In genomic region chr2:219658861-219659260, GRCh38 we compare ENCODE assay signal across 26 cellular contexts. TPM values are rescaled to one million over a fixed set of nuclear protein-coding genes. Genes with fewer than 3 reads are reported as not detected.
A peak's percentile ranks its signal among the peaks of the same experiment; 100 is the strongest.
DNase-seq lines count a peak whose midpoint lies in the region; ATAC-seq, FAIRE-seq and TF ChIP-seq lines count a peak whose summit lies in the region.
"Had no signal": no experiment of that assay in that cellular context is flagged by ENCODE, and none has a peak within 500 bp of the region (broad histone marks: within the 10 kb centered on the region; RNA-seq: fewer than 3 reads in every experiment).

No MANE protein-coding gene starts in this region.

- no peak overlapping the region for H2BK15ac ChIP-seq in mesenchymal stem cell (ENCODE audit: low read depth, poor library complexity, severe bottlenecking)

- no peak overlapping the region for H3K14ac ChIP-seq in mesenchymal stem cell (ENCODE audit: low read length in 2 of 2)

- H3K4me1 ChIP-seq in mesenchymal stem cell (ENCODE audit: control insufficient read depth, insufficient read depth, low read depth, low read length) = peaks cover 5% of the 10 kb centered on the region
- peaks cover 8% of the 10 kb centered on the region for H3K4me1 ChIP-seq in vagina
- H3K4me1 ChIP-seq: HAP-1 had no signal

- no peak overlapping the region for H2AFZ ChIP-seq in mesenchymal stem cell (ENCODE audit: low read depth, low read length)

- peak overlapping the region; percentile 32 for H3K4me3 ChIP-seq in coronary artery
- H3K4me3 ChIP-seq in mesenchymal stem cell (ENCODE audit: insufficient read depth in 1 of 2, low read depth in 1 of 2, low read length in 2 of 2) = no peak overlapping the region
- no peak overlapping the region for H3K4me3 ChIP-seq in vagina
- H3K4me3 ChIP-seq: HAP-1 had no signal

- no peak overlapping the region for H2BK12ac ChIP-seq in mesenchymal stem cell (ENCODE audit: low read length in 2 of 2)

- H2BK5ac ChIP-seq in mesenchymal stem cell (ENCODE audit: low read depth, low read length, poor library complexity, severe bottlenecking) = no peak overlapping the region

- H3K27ac ChIP-seq in coronary artery = peak overlapping the region; percentile 74 to 78
- no peak overlapping the region for H3K27ac ChIP-seq in mesenchymal stem cell (ENCODE audit: low read length, poor library complexity, severe bottlenecking)
- H3K27ac ChIP-seq in vagina = peak overlapping the region; percentile 69
- H3K27ac ChIP-seq: 22Rv1, C4-2B had no signal

- H3K4me2 ChIP-seq in mesenchymal stem cell (ENCODE audit: low read length, poor library complexity, severe bottlenecking) = no peak overlapping the region
- H3K4me2 ChIP-seq: SK-N-SH had no signal

- H4K8ac ChIP-seq in mesenchymal stem cell (ENCODE audit: low read length) = no peak overlapping the region

- H3K4ac ChIP-seq in mesenchymal stem cell (ENCODE audit: low read depth in 1 of 2, low read length in 2 of 2) = no peak overlapping the region

- H3K9me3 ChIP-seq in mesenchymal stem cell (ENCODE audit: control insufficient read depth, low read length) (no peaks in the 10 kb centered on the region), vagina (no peaks in the 10 kb centered on the region)
- H3K9me3 ChIP-seq: HAP-1, SK-N-SH had no signal

- peak; percentile 63 for DNase-seq in NCI-H82 (lab: John Stamatoyannopoulos, UW)
- DNase-seq in NCI-H82 treated with DMSO at 0.1 percent for 48 hours (lab: John Stamatoyannopoulos, UW; ENCODE audit: unreplicated experiment) = no peak
- peak; percentile 19 for DNase-seq in coronary artery (ENCODE audit: low spot score)
- DNase-seq in mesenchymal stem cell = no peak
- DNase-seq in vagina (ENCODE audit: extremely low spot score in 2 of 2) = peak in 1 of 2 donors; percentile 8
- DNase-seq in Ammon's horn (ENCODE audit: low spot score) = no peak
- DNase-seq in urothelium cell line (ENCODE audit: low spot score) = no peak
- DNase-seq: AML-193; Calu3; CD8-positive, alpha-beta memory T cell; DMS153; Kasumi-1; NCI-H1417; NCI-H1694 treated with DMSO at 0.1 percent for 48 hours; NCI-H2081 treated with DMSO at 0.1 percent for 48 hours; NCI-H446 treated with DMSO at 0.1 percent for 48 hours; NCI-H526 treated with DMSO at 0.1 percent for 48 hours; NK-92 treated with Interleukin-12 subunit alpha and Interleukin-12 subunit beta, amount 100 ng/mL, for 24 hours; SIG-M5; SK-N-SH had no signal

- no peak for TF ChIP-seq POLR2A in vagina (IDR thresholded peaks at IDR 0.05)

- FAIRE-seq in urothelium cell line (lab: Jason Lieb, UNC) = no peak
- FAIRE-seq: G401.6, GM12892 had no signal

- H3K27me3 ChIP-seq in mesenchymal stem cell (ENCODE audit: control insufficient read depth in 1 of 2, insufficient read depth in 1 of 2, low read length in 2 of 2) (peaks cover 0 to 3% of the 10 kb centered on the region in 2 experiments), vagina (no peaks in the 10 kb centered on the region)

- no peak overlapping the region for H2BK120ac ChIP-seq in mesenchymal stem cell (ENCODE audit: low read depth, low read length)

- H3K36me3 ChIP-seq in mesenchymal stem cell (ENCODE audit: control insufficient read depth in 1 of 2, insufficient read depth in 2 of 2, low read depth in 1 of 2, low read length in 2 of 2) (no peaks in the 10 kb centered on the region), vagina (no peaks in the 10 kb centered on the region)
- H3K36me3 ChIP-seq: HAP-1 had no signal

- H3K23ac ChIP-seq in mesenchymal stem cell (ENCODE audit: low read length in 2 of 2) = no peak overlapping the region

- H3K79me1 ChIP-seq in mesenchymal stem cell (replicated peaks; ENCODE audit: low read length, poor library complexity, severe bottlenecking) = no peaks in the 10 kb centered on the region

- H3K9ac ChIP-seq in mesenchymal stem cell (ENCODE audit: low read length) = peak overlapping the region; percentile 67
- H3K9ac ChIP-seq: SK-N-SH had no signal

- no peak overlapping the region for H3K18ac ChIP-seq in mesenchymal stem cell (ENCODE audit: low read depth in 1 of 2, low read length in 2 of 2)

- H4K91ac ChIP-seq in mesenchymal stem cell (ENCODE audit: low read length) = no peak overlapping the region

- 63% methylated on average over 2 of the region's 3 CpGs for WGBS in mesenchymal stem cell

- ATAC-seq in HG02588 (IDR thresholded peaks at IDR 0.05; ENCODE audit: unreplicated experiment) = no peak

- intact Hi-C loops in vagina (cut with DNase I) = no loop called here

- no peak overlapping the region for H2AK5ac ChIP-seq in mesenchymal stem cell (ENCODE audit: low read length, severe bottlenecking)

- no peak for TF ChIP-seq CTCF in coronary artery (IDR thresholded peaks at IDR 0.05)
- no peak for TF ChIP-seq CTCF in vagina (IDR thresholded peaks at IDR 0.05)

RNA-seq across cellular contexts. Expression of gene SLC4A3, which starts 31.4 kb away (rescaled TPM):
- 2.6 TPM for polyA plus RNA-seq in mesenchymal stem cell (2013, experiment 1 of 2)
- 2.6 TPM for polyA plus RNA-seq in mesenchymal stem cell (2013, experiment 2 of 2)
- 13.5 TPM for total RNA-seq in vagina
- polyA plus RNA-seq: CD8-positive, alpha-beta memory T cell had no signal

Comparison
In these comparisons a context has a peak if more than half of its experiments do, and no peak if none do; other contexts are left out.
1. DNase-seq: peak in NCI-H82 (single experiment) and coronary artery (single experiment); none in NCI-H82 treated with DMSO at 0.1 percent for 48 hours (single experiment), mesenchymal stem cell (single experiment), Ammon's horn (single experiment) and urothelium cell line (single experiment).